In genomic region chr3:73727117-73727802, GRCh38 we compare ENCODE assay signal across 9 cellular contexts.
A peak's percentile ranks its signal among the peaks of the same experiment; 100 is the strongest.
DNase-seq lines count a peak whose midpoint lies in the region; ATAC-seq, FAIRE-seq and TF ChIP-seq lines count a peak whose summit lies in the region.
"Had no signal": no experiment of that assay in that cellular context is flagged by ENCODE, and none has a peak within 500 bp of the region (broad histone marks: within the 10 kb centered on the region; RNA-seq: fewer than 3 reads in every experiment).

No MANE protein-coding gene starts in this region.

- H3K36me3 ChIP-seq in brain microvascular endothelial cell (replicated peaks) = no peaks in the 10 kb centered on the region

- H3K27me3 ChIP-seq in brain microvascular endothelial cell (replicated peaks) = no peaks in the 10 kb centered on the region

- ATAC-seq in HG03280 (IDR thresholded peaks at IDR 0.05; ENCODE audit: unreplicated experiment) (no peak), GM18861 (IDR thresholded peaks at IDR 0.05; ENCODE audit: unreplicated experiment) (no peak)

- in situ Hi-C loops in brain microvascular endothelial cell (cut with HindIII; ENCODE audit: low pct_ligation_motif_present, low sequenced_read_pairs) = no loop called here

- no peak for TF ChIP-seq CTCF in brain microvascular endothelial cell (IDR thresholded peaks at IDR 0.05; ENCODE audit: low read depth, low read length, missing control alignments)

- DNase-seq in H4 (ENCODE audit: low spot score) (peak; percentile 29), brain microvascular endothelial cell (peak; percentile 71), iPS DF 4.7 (ENCODE audit: extremely low read depth, low spot score) (peak; percentile 19), skeletal muscle cell (ENCODE audit: low read depth) (peak; percentile 97), NCI-H1417 treated with DMSO at 0.1 percent for 48 hours (lab: John Stamatoyannopoulos, UW) (no peak), HTR-8/SVneo (ENCODE audit: insufficient read length, low spot score) (no peak)
- DNase-seq: SIG-M5 had no signal

- H3K27ac ChIP-seq in brain microvascular endothelial cell = peak overlapping the region; percentile 48

- H3K4me3 ChIP-seq in brain microvascular endothelial cell (ENCODE audit: low read depth, low read length) (no peak overlapping the region), skeletal muscle cell (ENCODE audit: low read depth, low read length) (no peak overlapping the region)

- FAIRE-seq in HTR-8/SVneo (lab: Jason Lieb, UNC) = no peak

Comparison
In these comparisons a context has a peak if more than half of its experiments do, and no peak if none do; other contexts are left out.
1. DNase-seq: peak in H4 (single experiment), brain microvascular endothelial cell (single experiment), iPS DF 4.7 (single experiment) and skeletal muscle cell (single experiment); none in NCI-H1417 treated with DMSO at 0.1 percent for 48 hours (single experiment) and HTR-8/SVneo (single experiment).